ENCODE assay signal across 9 cellular contexts in genomic region chr17:385836-386144, GRCh38. TPM values are rescaled to one million over a fixed set of nuclear protein-coding genes. Genes with fewer than 3 reads are reported as not detected.
DNase-seq lines count a peak whose midpoint lies in the region; TF ChIP-seq lines count a peak whose summit lies in the region.
"Had no signal": no experiment of that assay in that cellular context is flagged by ENCODE, and none has a peak within 500 bp of the region (broad histone marks: within the 10 kb centered on the region; RNA-seq: fewer than 3 reads in every experiment).

No MANE protein-coding gene starts in this region.

- peaks cover 7% of the 10 kb centered on the region; the same call in 1 of the 2 replicates for H3K4me1 ChIP-seq in HEK293 (ENCODE audit: control insufficient read depth, insufficient read depth, low read length)

- CTCF ChIA-PET in HEK293 (lab: Yijun Ruan, JAX), result interaction anchor here (0.6 to 1.7 kb wide), 4 partner anchors 9 to 244 kb away, joined by 3 to 5 read pairs (median 3); a partner anchor contains a TSS
- CTCF ChIA-PET in activated naive CD4-positive, alpha-beta T cell treated with anti-CD3 and anti-CD28 coated beads for 36 hours (lab: Charles Lee), result interaction anchor here (0.6 to 1.8 kb wide), 4 partner anchors 27 to 315 kb away, joined by 3 to 6 read pairs (median 4); no protein-coding TSS in a partner anchor

- TF ChIP-seq EP300 in neural cell (conservative IDR thresholded peaks at IDR 0.05; ENCODE audit: poor library complexity, severe bottlenecking), result no peak

- H3K36me3 ChIP-seq in HEK293 (ENCODE audit: control insufficient read depth in 2 of 2, insufficient read depth in 1 of 2, low read length in 2 of 2) (no peaks in the 10 kb centered on the region), neural cell (ENCODE audit: insufficient read depth, low read length) (no peaks in the 10 kb centered on the region)

- no peaks in the 10 kb centered on the region for H3K79me2 ChIP-seq in neural cell (replicated peaks; ENCODE audit: insufficient read depth, low read length)

- H4K20me1 ChIP-seq in neural cell (ENCODE audit: insufficient read depth), result no peaks in the 10 kb centered on the region

- in situ Hi-C loops in astrocyte of the cerebellum (cut with HindIII; ENCODE audit: low sequenced_read_pairs), result no loop called here

- intact Hi-C loops in activated naive CD4-positive, alpha-beta T cell treated with anti-CD3 and anti-CD28 coated beads for 36 hours (cut with micrococcal nuclease), result loop anchor here (2.0 kb wide), 1 partner anchor 241 kb away; no protein-coding TSS in a partner anchor

- peaks cover 9% of the 10 kb centered on the region for H3F3A ChIP-seq in neural cell (ENCODE audit: insufficient read depth, low read length, poor library complexity, severe bottlenecking)

- no peak for DNase-seq in AG09309 (ENCODE audit: low read depth)
- DNase-seq in astrocyte of the cerebellum (ENCODE audit: low read depth), result no peak
- DNase-seq in activated naive CD4-positive, alpha-beta T cell treated with anti-CD3 and anti-CD28 coated beads for 36 hours, result no peak
- no peak for DNase-seq in 8988T
- no peak for DNase-seq in NOMO-1 treated with dmso at 0.1 percent for 144 hours (lab: John Stamatoyannopoulos, UW; ENCODE audit: unreplicated experiment)
- no peak for DNase-seq in kidney glomerular epithelial cell (lab: John Stamatoyannopoulos, UW)
- DNase-seq: DMS79 had no signal

- no peaks in the 10 kb centered on the region for H3K9me2 ChIP-seq in neural cell (ENCODE audit: insufficient read depth, low read length)

- TF ChIP-seq CTCF in AG09309 (IDR thresholded peaks at IDR 0.05; ENCODE audit: control insufficient read depth, insufficient read depth, low read depth, low read length, missing control alignments) (no peak), HEK293 (tag by site-specific recombination; IDR thresholded peaks at IDR 0.05) (no peak), astrocyte of the cerebellum (IDR thresholded peaks at IDR 0.05; ENCODE audit: low read depth, low read length, missing control alignments) (no peak), neural cell (IDR thresholded peaks at IDR 0.05; ENCODE audit: poor library complexity, severe bottlenecking) (no peak)

- peaks cover 9% of the 10 kb centered on the region for H3K27me3 Mint-ChIP-seq in activated naive CD4-positive, alpha-beta T cell treated with anti-CD3 and anti-CD28 coated beads for 36 hours (ENCODE audit: low read depth)

- H3K36me3 Mint-ChIP-seq in activated naive CD4-positive, alpha-beta T cell treated with anti-CD3 and anti-CD28 coated beads for 36 hours (ENCODE audit: low read depth), result no peaks in the 10 kb centered on the region

- H3K4me3 ChIP-seq in AG09309 (ENCODE audit: control insufficient read depth, low read depth, low read length) (peak overlapping the region; percentile 41), HEK293 (ENCODE audit: low read depth, low read length) (peak overlapping the region; percentile 35), astrocyte of the cerebellum (ENCODE audit: low read depth, low read length) (peak overlapping the region; percentile 14), neural cell (ENCODE audit: low read length) (no peak overlapping the region)

- no peak overlapping the region for H3K27ac ChIP-seq in HEK293 (ENCODE audit: extremely low read depth, low read depth, low read length)
- no peak overlapping the region for H3K27ac ChIP-seq in neural cell (ENCODE audit: low read length)

- H3K4me2 ChIP-seq in neural cell (ENCODE audit: low read length), result no peak overlapping the region

- POLR2A ChIA-PET in HEK293 (lab: Yijun Ruan, JAX), result no interaction called here

- H3K9ac ChIP-seq in neural cell (ENCODE audit: low read length), result peak overlapping the region; percentile 29

- TF ChIP-seq RAD21 in neural cell (conservative IDR thresholded peaks at IDR 0.05), result no peak

- no peaks in the 10 kb centered on the region for H3K27me3 ChIP-seq in neural cell (ENCODE audit: insufficient read depth, low read depth, low read length)

- H3K9me3 Mint-ChIP-seq in activated naive CD4-positive, alpha-beta T cell treated with anti-CD3 and anti-CD28 coated beads for 36 hours, result no peaks in the 10 kb centered on the region

- H3K9me3 ChIP-seq in HEK293 (ENCODE audit: control insufficient read depth, insufficient read depth, low read depth, low read length) (no peaks in the 10 kb centered on the region), neural cell (ENCODE audit: low read length) (no peaks in the 10 kb centered on the region)

- no peak overlapping the region for H3K27ac Mint-ChIP-seq in activated naive CD4-positive, alpha-beta T cell treated with anti-CD3 and anti-CD28 coated beads for 36 hours

- no peak overlapping the region for H3K4me3 Mint-ChIP-seq in activated naive CD4-positive, alpha-beta T cell treated with anti-CD3 and anti-CD28 coated beads for 36 hours

- peaks cover 9% of the 10 kb centered on the region for H3K4me1 Mint-ChIP-seq in activated naive CD4-positive, alpha-beta T cell treated with anti-CD3 and anti-CD28 coated beads for 36 hours (ENCODE audit: low read depth)

- H2AFZ ChIP-seq in neural cell (ENCODE audit: low read depth, low read length), result no peak overlapping the region

TF ChIP-seq in HEK293, 187 proteins besides CTCF, POLR2A, EP300 and RAD21:
- TF ChIP-seq ZNF37A (tag by site-specific recombination; IDR thresholded peaks at IDR 0.05) (no peak), KLF17 (tag by site-specific recombination; IDR thresholded peaks at IDR 0.05) (no peak)

TF ChIP-seq in neural cell, 6 proteins besides CTCF, POLR2A, EP300 and RAD21:
- no peak for TF ChIP-seq SMC3 (conservative IDR thresholded peaks at IDR 0.05; ENCODE audit: poor library complexity)
- TF ChIP-seq, protein P1, sequence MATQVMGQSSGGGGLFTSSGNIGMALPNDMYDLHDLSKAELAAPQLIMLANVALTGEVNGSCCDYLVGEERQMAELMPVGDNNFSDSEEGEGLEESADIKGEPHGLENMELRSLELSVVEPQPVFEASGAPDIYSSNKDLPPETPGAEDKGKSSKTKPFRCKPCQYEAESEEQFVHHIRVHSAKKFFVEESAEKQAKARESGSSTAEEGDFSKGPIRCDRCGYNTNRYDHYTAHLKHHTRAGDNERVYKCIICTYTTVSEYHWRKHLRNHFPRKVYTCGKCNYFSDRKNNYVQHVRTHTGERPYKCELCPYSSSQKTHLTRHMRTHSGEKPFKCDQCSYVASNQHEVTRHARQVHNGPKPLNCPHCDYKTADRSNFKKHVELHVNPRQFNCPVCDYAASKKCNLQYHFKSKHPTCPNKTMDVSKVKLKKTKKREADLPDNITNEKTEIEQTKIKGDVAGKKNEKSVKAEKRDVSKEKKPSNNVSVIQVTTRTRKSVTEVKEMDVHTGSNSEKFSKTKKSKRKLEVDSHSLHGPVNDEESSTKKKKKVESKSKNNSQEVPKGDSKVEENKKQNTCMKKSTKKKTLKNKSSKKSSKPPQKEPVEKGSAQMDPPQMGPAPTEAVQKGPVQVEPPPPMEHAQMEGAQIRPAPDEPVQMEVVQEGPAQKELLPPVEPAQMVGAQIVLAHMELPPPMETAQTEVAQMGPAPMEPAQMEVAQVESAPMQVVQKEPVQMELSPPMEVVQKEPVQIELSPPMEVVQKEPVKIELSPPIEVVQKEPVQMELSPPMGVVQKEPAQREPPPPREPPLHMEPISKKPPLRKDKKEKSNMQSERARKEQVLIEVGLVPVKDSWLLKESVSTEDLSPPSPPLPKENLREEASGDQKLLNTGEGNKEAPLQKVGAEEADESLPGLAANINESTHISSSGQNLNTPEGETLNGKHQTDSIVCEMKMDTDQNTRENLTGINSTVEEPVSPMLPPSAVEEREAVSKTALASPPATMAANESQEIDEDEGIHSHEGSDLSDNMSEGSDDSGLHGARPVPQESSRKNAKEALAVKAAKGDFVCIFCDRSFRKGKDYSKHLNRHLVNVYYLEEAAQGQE (IDR thresholded peaks at IDR 0.05; ENCODE audit: borderline replicate concordance), result no peak
- TF ChIP-seq TAF1 (IDR thresholded peaks at IDR 0.05; ENCODE audit: low read depth), result no peak
- no peak for TF ChIP-seq MXI1 (conservative IDR thresholded peaks at IDR 0.05; ENCODE audit: poor library complexity, severe bottlenecking)
- no peak for TF ChIP-seq EZH2 (IDR thresholded peaks at IDR 0.05; ENCODE audit: borderline replicate concordance, insufficient read depth, low read length, poor library complexity, severe bottlenecking)
- no peak for TF ChIP-seq POLR2AphosphoS5 (IDR thresholded peaks at IDR 0.05)

RNA-seq across cellular contexts. Expression of gene RPH3AL, which starts 33.2 kb away (rescaled TPM):
- 0.84 and 0.87 TPM in 2 replicates for polyA plus RNA-seq in neural cell
- polyA minus RNA-seq in neural cell, result 2.9 and 4.2 TPM in 2 replicates
- 1 to 10 TPM; 1.6 to 2.2 TPM for total RNA-seq in activated naive CD4-positive, alpha-beta T cell treated with anti-CD3 and anti-CD28 coated beads for 36 hours

RNA-seq across cellular contexts. Expression of gene RFLNB, which starts 59.9 kb away (rescaled TPM):
- polyA plus RNA-seq in neural cell, result 1.8 and 2.1 TPM in 2 replicates
- polyA minus RNA-seq in neural cell, result 1.7 and 2.4 TPM in 2 replicates
- 10 to 100 TPM; 34.3 to 35.6 TPM for total RNA-seq in activated naive CD4-positive, alpha-beta T cell treated with anti-CD3 and anti-CD28 coated beads for 36 hours
